In genomic region chr2:10269291-10269690, GRCh38 we compare ENCODE assay signal across 14 cellular contexts.
"Had no signal": no experiment of that assay in that cellular context is flagged by ENCODE, and none has a peak within 500 bp of the region (broad histone marks: within the 10 kb centered on the region; RNA-seq: fewer than 3 reads in every experiment).

No MANE protein-coding gene starts in this region.

- H3K27ac ChIP-seq: esophagus muscularis mucosa, thyroid gland had no signal

- H3K27me3 ChIP-seq: esophagus muscularis mucosa, pancreas, thyroid gland had no signal

- H3K36me3 ChIP-seq: esophagus muscularis mucosa, pancreas, thyroid gland had no signal

- H3K4me3 Mint-ChIP-seq: activated CD4-positive, alpha-beta T cell treated with anti-CD3 and anti-CD28 coated beads for 36 hours; activated CD8-positive, alpha-beta T cell treated with anti-CD3 and anti-CD28 coated beads, Interleukin-2, amount 10 ng/mL, durations not matched to agents 7 days and 5 days; activated naive CD8-positive, alpha-beta T cell; brain had no signal

- H3K4me1 ChIP-seq: thyroid gland had no signal

- H3K9me3 Mint-ChIP-seq: activated T-helper 2 cell treated with anti-CD3 and anti-CD28 coated beads, Interferon-gamma antibody, Interleukin-2, Interleukin-4, amounts not matched to agents 10 μg/mL and 5 μg/mL and 100 μg/mL, durations not matched to agents 14 hours and 24 hours and 36 hours had no signal

- H3K4me3 ChIP-seq: esophagus muscularis mucosa, pancreas, thyroid gland had no signal

- ATAC-seq: activated CD4-positive, alpha-beta T cell treated with anti-CD3 and anti-CD28 coated beads for 36 hours; activated CD8-positive, alpha-beta T cell treated with anti-CD3 and anti-CD28 coated beads, Interleukin-2, amount 10 ng/mL, durations not matched to agents 7 days and 5 days; left ventricle myocardium superior had no signal

- H3K27me3 Mint-ChIP-seq: activated CD4-positive, alpha-beta T cell treated with anti-CD3 and anti-CD28 coated beads for 36 hours; activated naive CD8-positive, alpha-beta T cell had no signal

- H3K27ac Mint-ChIP-seq: activated CD4-positive, alpha-beta T cell treated with anti-CD3 and anti-CD28 coated beads for 36 hours; activated CD8-positive, alpha-beta T cell treated with anti-CD3 and anti-CD28 coated beads, Interleukin-2, amount 10 ng/mL, durations not matched to agents 7 days and 5 days; activated naive CD8-positive, alpha-beta T cell; activated T-helper 2 cell treated with anti-CD3 and anti-CD28 coated beads, Interferon-gamma antibody, Interleukin-2, Interleukin-4, amounts not matched to agents 10 μg/mL and 5 μg/mL and 100 μg/mL, durations not matched to agents 14 hours and 24 hours and 36 hours had no signal

- H3K9me3 ChIP-seq: esophagus muscularis mucosa, pancreas, thyroid gland had no signal

- H3K36me3 Mint-ChIP-seq: activated naive CD8-positive, alpha-beta T cell; brain had no signal

- DNase-seq: activated CD4-positive, alpha-beta T cell treated with anti-CD3 and anti-CD28 coated beads for 36 hours; activated CD8-positive, alpha-beta T cell treated with anti-CD3 and anti-CD28 coated beads, Interleukin-2, amount 10 ng/mL, durations not matched to agents 7 days and 5 days; amygdala; cerebellar nuclear complex; left ventricle myocardium superior; mesendoderm; stimulated activated CD4-positive, alpha-beta T cell treated with anti-CD3 and anti-CD28 coated beads, Interleukin-4, amount 100 ng/mL, for 4 hours; T-helper 9 cell; thyroid gland had no signal
